9 cellular contexts compared by ENCODE assay signal in the genomic region with DNA sequence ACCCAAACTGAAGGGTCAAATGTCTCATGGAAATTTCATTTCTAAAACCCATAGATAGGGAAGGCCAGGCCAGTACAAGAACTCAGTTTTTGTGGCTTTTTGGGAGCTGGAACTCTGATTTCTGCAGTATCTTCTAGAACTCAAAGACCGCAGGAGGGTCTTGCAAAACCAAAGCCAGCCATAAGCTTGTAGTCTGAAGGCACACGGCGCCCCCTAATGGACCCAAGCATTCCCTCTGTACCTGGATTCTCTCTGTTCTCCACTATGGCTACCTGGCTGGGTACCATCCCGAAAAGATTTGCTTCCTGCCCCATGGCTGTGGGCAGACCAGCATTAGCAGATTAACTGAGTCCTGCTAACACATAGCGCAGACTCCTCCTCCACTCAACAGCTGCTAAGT.
DNase-seq lines count a peak whose midpoint lies in the region; ATAC-seq and TF ChIP-seq lines count a peak whose summit lies in the region.
"Had no signal": no experiment of that assay in that cellular context is flagged by ENCODE, and none has a peak within 500 bp of the region (broad histone marks: within the 10 kb centered on the region; RNA-seq: fewer than 3 reads in every experiment).

No MANE protein-coding gene starts in this region.

- TF ChIP-seq CTCF in GM12864 (IDR thresholded peaks at IDR 0.05; ENCODE audit: low read depth, low read length, missing control alignments), result peak; percentile 58
- no peak for TF ChIP-seq CTCF in natural killer cell (IDR thresholded peaks at IDR 0.05)
- peak in 1 of 3 experiments; percentile 31 for TF ChIP-seq CTCF in ascending aorta (IDR thresholded peaks at IDR 0.05)

- no peak for ATAC-seq in natural killer cell

- no peak overlapping the region for H3K4me3 ChIP-seq in GM12864 (ENCODE audit: low read depth, low read length)
- no peak overlapping the region for H3K4me3 ChIP-seq in ascending aorta
- H3K4me3 ChIP-seq: SK-N-MC had no signal

- no peak overlapping the region for H3K27ac ChIP-seq in ascending aorta
- H3K27ac ChIP-seq: SK-N-MC had no signal

- H3K27me3 Mint-ChIP-seq in natural killer cell (ENCODE audit: low read depth in 2 of 2), result peaks cover 13 to 43% of the 10 kb centered on the region in 2 donors

- DNase-seq in GM12864 (ENCODE audit: low read depth), result no peak
- peak; percentile 57 for DNase-seq in NCI-H1105 treated with DMSO at 0.1 percent for 48 hours (lab: John Stamatoyannopoulos, UW)
- peak; percentile 62 for DNase-seq in astrocyte of the hippocampus (ENCODE audit: low read depth, low spot score)
- DNase-seq in left kidney (ENCODE audit: low read depth, low spot score), result peak; percentile 89
- DNase-seq in RKO (ENCODE audit: low spot score), result no peak
- DNase-seq in ureter (ENCODE audit: low spot score), result no peak
- no peak for DNase-seq in natural killer cell
- DNase-seq in ascending aorta (ENCODE audit: low spot score in 2 of 2), result no peak

- H3K4me3 Mint-ChIP-seq in natural killer cell, result no peak overlapping the region

- no peaks in the 10 kb centered on the region for H3K36me3 ChIP-seq in ascending aorta

- intact Hi-C loops in natural killer cell (cut with micrococcal nuclease), result no loop called here
- intact Hi-C loops in ascending aorta (cut with DNase I), result loop anchor here (10.0 kb wide), 1 partner anchor 701 kb away; the partner anchor contains the start of gene SETBP1

- H3K9me3 ChIP-seq in ascending aorta, result no peaks in the 10 kb centered on the region

- no peaks in the 10 kb centered on the region for H3K27me3 ChIP-seq in ascending aorta

- no peaks in the 10 kb centered on the region for H3K36me3 Mint-ChIP-seq in natural killer cell

- H3K9me3 Mint-ChIP-seq in natural killer cell, result no peaks in the 10 kb centered on the region

- peaks cover 0 to 8% of the 10 kb centered on the region in 2 donors for H3K4me1 Mint-ChIP-seq in natural killer cell

- H3K4me1 ChIP-seq in ascending aorta, result no peaks in the 10 kb centered on the region

- H3K27ac Mint-ChIP-seq in natural killer cell, result no peak overlapping the region

Comparison
In these comparisons a context has a peak if more than half of its experiments do, and no peak if none do; other contexts are left out.
1. DNase-seq: peak in NCI-H1105 treated with DMSO at 0.1 percent for 48 hours (single experiment), astrocyte of the hippocampus (single experiment) and left kidney (single experiment); none in GM12864 (single experiment), RKO (single experiment), ureter (single experiment), natural killer cell (single experiment) and ascending aorta (0 of 2).